ENCODE assay signal across 8 cellular contexts in the genomic region with DNA sequence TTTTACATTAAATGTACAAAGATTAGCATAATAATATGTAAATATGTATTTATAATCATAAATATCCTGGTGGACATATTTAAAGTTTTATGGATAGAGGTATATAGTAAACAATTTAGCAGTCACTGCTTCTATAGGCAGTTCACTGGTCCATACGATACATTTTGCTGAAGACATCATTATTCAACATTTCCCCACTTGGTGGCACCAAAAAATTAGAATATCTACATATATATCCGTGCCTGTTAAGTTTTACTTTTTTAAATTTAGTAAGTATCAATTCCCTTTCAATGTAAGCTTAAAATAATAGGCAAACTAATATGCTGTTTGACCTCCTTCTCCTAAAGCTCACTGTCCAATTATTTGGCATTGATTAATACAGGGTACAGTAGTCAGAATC.
A peak's percentile ranks its signal among the peaks of the same experiment; 100 is the strongest.
DNase-seq lines count a peak whose midpoint lies in the region; ATAC-seq and TF ChIP-seq lines count a peak whose summit lies in the region.

No MANE protein-coding gene starts in this region.

- WGBS in transverse colon (ENCODE audit: low coverage in 1 of 2), 2 donors: 42% methylated on average over 2 of the region's 2 CpGs

- peaks cover 14 to 23% of the 10 kb centered on the region in 2 donors for H3K4me1 Mint-ChIP-seq in stimulated activated naive B cell treated with anti-CD40 and anti-IgM and Interleukin-4, amounts not matched to agents 10 μg/mL and 1 μg/mL and 100 μg/mL, for 72 hours

- H3K27ac Mint-ChIP-seq in stimulated activated naive B cell treated with anti-CD40 and anti-IgM and Interleukin-4, amounts not matched to agents 10 μg/mL and 1 μg/mL and 100 μg/mL, for 72 hours: no peak overlapping the region

- no peaks in the 10 kb centered on the region for H3K27me3 Mint-ChIP-seq in stimulated activated naive B cell treated with anti-CD40 and anti-IgM and Interleukin-4, amounts not matched to agents 10 μg/mL and 1 μg/mL and 100 μg/mL, for 72 hours

- TF ChIP-seq CTCF in cardiac muscle cell (IDR thresholded peaks at IDR 0.05; ENCODE audit: low read depth, low read length): peak; percentile 35
- peak in 1 of 2 donors; percentile 29 for TF ChIP-seq CTCF in right atrium auricular region (IDR thresholded peaks at IDR 0.05)
- no peak for TF ChIP-seq CTCF in transverse colon (IDR thresholded peaks at IDR 0.05)

- no peak overlapping the region for H3K4me3 ChIP-seq in cardiac muscle cell
- H3K4me3 ChIP-seq in right atrium auricular region: no peak overlapping the region
- H3K4me3 ChIP-seq in transverse colon: no peak overlapping the region

- intact Hi-C loops in transverse colon (cut with DNase I; ENCODE audit: low total_unique reads): no loop called here

- no peaks in the 10 kb centered on the region for H3K9me3 ChIP-seq in cardiac muscle cell (ENCODE audit: low read depth)
- no peaks in the 10 kb centered on the region for H3K9me3 ChIP-seq in right atrium auricular region
- H3K9me3 ChIP-seq in transverse colon: no peaks in the 10 kb centered on the region

- H3K27me3 ChIP-seq in cardiac muscle cell (no peaks in the 10 kb centered on the region), right atrium auricular region (no peaks in the 10 kb centered on the region), transverse colon (no peaks in the 10 kb centered on the region)

- H3K27ac ChIP-seq in cardiac muscle cell (no peak overlapping the region), right atrium auricular region (no peak overlapping the region), transverse colon (no peak overlapping the region)

- peaks cover 24 to 36% of the 10 kb centered on the region in 2 donors for H3K36me3 Mint-ChIP-seq in stimulated activated naive B cell treated with anti-CD40 and anti-IgM and Interleukin-4, amounts not matched to agents 10 μg/mL and 1 μg/mL and 100 μg/mL, for 72 hours

- DNase-seq in cardiac muscle cell (ENCODE audit: low read depth in 1 of 2, low spot score in 1 of 2): peak in 1 of 2 donors; percentile 38
- DNase-seq in right atrium auricular region (ENCODE audit: low spot score): no peak
- peak; percentile 7 for DNase-seq in astrocyte of the hippocampus (ENCODE audit: low read depth, low spot score)
- no peak for DNase-seq in stimulated activated naive B cell treated with anti-CD40 and anti-IgM and Interleukin-4, amounts not matched to agents 10 μg/mL and 1 μg/mL and 100 μg/mL, for 72 hours
- DNase-seq in putamen (ENCODE audit: low spot score): no peak
- DNase-seq in transverse colon: no peak
- no peak for DNase-seq in UCSD-AML1 (lab: John Stamatoyannopoulos, UW; ENCODE audit: unreplicated experiment)

- H3K4me1 ChIP-seq in cardiac muscle cell (ENCODE audit: low read depth) (no peaks in the 10 kb centered on the region), right atrium auricular region (no peaks in the 10 kb centered on the region), transverse colon (no peaks in the 10 kb centered on the region)

- no peak overlapping the region for H3K4me3 Mint-ChIP-seq in stimulated activated naive B cell treated with anti-CD40 and anti-IgM and Interleukin-4, amounts not matched to agents 10 μg/mL and 1 μg/mL and 100 μg/mL, for 72 hours

- H3K36me3 ChIP-seq in cardiac muscle cell: no peaks in the 10 kb centered on the region
- H3K36me3 ChIP-seq in right atrium auricular region: peaks cover 12% of the 10 kb centered on the region
- H3K36me3 ChIP-seq in transverse colon: peaks cover 0 to 6% (median under 1%) of the 10 kb centered on the region in 4 donors

- no peak for TF ChIP-seq EP300 in transverse colon (IDR thresholded peaks at IDR 0.05; ENCODE audit: low read depth)

- in situ Hi-C loops in transverse colon (cut with MboI; ENCODE audit: low pct_ligation_motif_present in 1 of 4, low pct_unique_long_range_greater_than_20kb in 1 of 4, low sequenced_read_pairs in 3 of 4): no loop called here

- peak; percentile 64 for ATAC-seq in HG03342 (IDR thresholded peaks at IDR 0.05; ENCODE audit: unreplicated experiment)
- peak; percentile 69 to 76 for ATAC-seq in stimulated activated naive B cell treated with anti-CD40 and anti-IgM and Interleukin-4, amounts not matched to agents 10 μg/mL and 1 μg/mL and 100 μg/mL, for 72 hours (replicated peaks)

- no peaks in the 10 kb centered on the region for H3K9me3 Mint-ChIP-seq in stimulated activated naive B cell treated with anti-CD40 and anti-IgM and Interleukin-4, amounts not matched to agents 10 μg/mL and 1 μg/mL and 100 μg/mL, for 72 hours

- no peak for TF ChIP-seq POLR2A in transverse colon (IDR thresholded peaks at IDR 0.05)
